ENCODE assay signal across 28 cellular contexts in genomic region chr1:227365473-227366067, GRCh38.
"Had no signal": no experiment of that assay in that cellular context is flagged by ENCODE, and none has a peak within 500 bp of the region (broad histone marks: within the 10 kb centered on the region; RNA-seq: fewer than 3 reads in every experiment).

No MANE protein-coding gene starts in this region.

- ATAC-seq: activated CD4-positive, alpha-beta T cell treated with anti-CD3 and anti-CD28 coated beads for 36 hours; activated naive CD4-positive, alpha-beta T cell treated with anti-CD3 and anti-CD28 coated beads, Interleukin-2, amount 50 U/mL, for 72 hours; activated T-cell treated with anti-CD3 and anti-CD28 coated beads, Interleukin-2, amount 50 U/mL, for 72 hours; effector memory CD8-positive, alpha-beta T cell; foreskin keratinocyte; gastrocnemius medialis had no signal

- H3K4me3 ChIP-seq: esophagus muscularis mucosa, gastrocnemius medialis had no signal

- FAIRE-seq: astrocyte, bronchial epithelial cell had no signal

- H3K36me3 ChIP-seq: brain microvascular endothelial cell, esophagus muscularis mucosa, gastrocnemius medialis had no signal

- H3K27ac ChIP-seq: brain microvascular endothelial cell, esophagus muscularis mucosa, foreskin keratinocyte, gastrocnemius medialis had no signal

- DNase-seq: activated CD4-positive, alpha-beta memory T cell treated with anti-CD3 and anti-CD28 coated beads for 36 hours; activated CD4-positive, alpha-beta T cell treated with anti-CD3 and anti-CD28 coated beads for 36 hours; activated CD4-positive, alpha-beta T cell treated with anti-CD3 and anti-CD28 coated beads, Interleukin-2, amount 10 ng/mL, durations not matched to agents 24 days and 14 days; activated CD4-positive, CD25-positive, alpha-beta regulatory T cell; activated CD4-positive, CD25-positive, alpha-beta regulatory T cell treated with anti-CD3 and anti-CD28 coated beads, Interleukin-2, amount 50 U/mL, for 72 hours; activated CD8-positive, alpha-beta memory T cell treated with anti-CD3 and anti-CD28 coated beads, Interleukin-2, amount 50 U/mL, for 48 hours; activated gamma-delta T cell; activated naive CD4-positive, alpha-beta T cell; activated naive CD4-positive, alpha-beta T cell treated with anti-CD3 and anti-CD28 coated beads, Interleukin-2, amount 10 ng/mL, durations not matched to agents 7 days and 5 days; activated naive CD8-positive, alpha-beta T cell treated with anti-CD3 and anti-CD28 coated beads, Interleukin-2, amount 10 ng/mL, durations not matched to agents 7 days and 5 days; activated T-cell treated with anti-CD3 and anti-CD28 coated beads for 4 hours; activated T-cell treated with anti-CD3 and anti-CD28 coated beads, Interleukin-2, amount 50 U/mL, for 24 hours; activated T-cell treated with anti-CD3 and anti-CD28 coated beads, Interleukin-2, amount 50 U/mL, for 72 hours; anterior cingulate cortex; brain microvascular endothelial cell; cortex of kidney; dermis blood vessel endothelial cell; effector CD4-positive, alpha-beta T cell; effector memory CD8-positive, alpha-beta T cell; erythroblast; foreskin keratinocyte; gastrocnemius medialis; glutamatergic neuron; T-helper 2 cell had no signal

- H3K4me1 ChIP-seq: esophagus muscularis mucosa, foreskin keratinocyte, gastrocnemius medialis had no signal

- H3K9me3 ChIP-seq: esophagus muscularis mucosa, gastrocnemius medialis had no signal

- H3K27me3 ChIP-seq: brain microvascular endothelial cell, esophagus muscularis mucosa, foreskin keratinocyte, gastrocnemius medialis had no signal
